ENCODE assay signal across 8 cellular contexts in the genomic region with DNA sequence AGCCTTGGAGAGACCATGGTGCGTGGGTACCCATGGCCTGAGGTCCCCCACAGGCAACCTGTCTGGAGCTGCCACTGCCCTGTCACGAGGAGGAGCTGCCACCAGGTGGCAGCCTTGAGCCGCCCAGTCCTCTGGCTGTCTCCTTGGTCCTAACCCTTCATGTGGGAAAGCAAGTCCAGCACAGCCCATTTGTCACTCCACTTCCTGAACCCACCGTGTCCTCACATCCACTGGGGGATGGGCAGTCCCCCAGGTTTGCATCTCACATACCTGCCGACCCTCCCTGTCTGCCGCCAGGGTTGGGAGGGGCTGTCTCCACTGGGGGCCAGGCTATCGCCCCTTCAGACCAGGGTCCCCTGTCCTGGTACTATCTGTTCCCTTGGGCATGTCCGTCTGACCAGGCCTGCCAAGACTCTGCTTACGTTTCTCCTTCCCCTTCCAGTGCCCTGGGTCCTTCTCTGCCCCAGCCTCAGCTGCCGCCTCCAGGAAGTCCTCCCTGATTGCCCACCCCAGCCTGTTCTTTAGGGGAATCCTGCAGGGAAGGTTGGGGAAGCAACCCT. TPM values are rescaled to one million over a fixed set of nuclear protein-coding genes. Genes with fewer than 3 reads are reported as not detected.
DNase-seq lines count a peak whose midpoint lies in the region; ATAC-seq and TF ChIP-seq lines count a peak whose summit lies in the region.

No MANE protein-coding gene starts in this region.

- TF ChIP-seq CTCF in DND-41 (IDR thresholded peaks at IDR 0.05; ENCODE audit: borderline replicate concordance, extremely low read depth, low read length, poor library complexity, severe bottlenecking) = peak; percentile 96
- peak; percentile 97 for TF ChIP-seq CTCF in LNCAP (IDR thresholded peaks at IDR 0.05)
- peak; percentile 90 for TF ChIP-seq CTCF in RWPE2 (IDR thresholded peaks at IDR 0.05; ENCODE audit: poor library complexity, severe bottlenecking)
- TF ChIP-seq CTCF in fibroblast of villous mesenchyme (IDR thresholded peaks at IDR 0.05; ENCODE audit: insufficient read depth, low read depth, low read length) = peak; percentile 98
- peak; percentile 89 to 94 (median 90) for TF ChIP-seq CTCF in upper lobe of left lung (IDR thresholded peaks at IDR 0.05)

- H2AFZ ChIP-seq in DND-41 (ENCODE audit: low read depth, low read length) = no peak overlapping the region

- no peak overlapping the region for H3K9ac ChIP-seq in DND-41 (ENCODE audit: low read depth, low read length)

- peak in 1 of 4 donors; percentile 12 for TF ChIP-seq POLR2A in upper lobe of left lung (IDR thresholded peaks at IDR 0.05)

- no peak for TF ChIP-seq EP300 in upper lobe of left lung (IDR thresholded peaks at IDR 0.05)

- H3K9me3 ChIP-seq in DND-41 (ENCODE audit: insufficient read depth, low read length, severe bottlenecking) (no peaks in the 10 kb centered on the region), RWPE2 (ENCODE audit: severe bottlenecking) (no peaks in the 10 kb centered on the region), upper lobe of left lung (no peaks in the 10 kb centered on the region)

- no peak overlapping the region for H3K27ac ChIP-seq in DND-41 (ENCODE audit: low read length)
- no peak overlapping the region for H3K27ac ChIP-seq in RWPE2 (ENCODE audit: poor library complexity, severe bottlenecking)
- no peak overlapping the region for H3K27ac ChIP-seq in upper lobe of left lung

- DNase-seq in DND-41 (peak; percentile 81), RWPE2 (ENCODE audit: low spot score) (no peak), activated gamma-delta T cell (lab: John Stamatoyannopoulos, UW) (peak; percentile 51), fibroblast of villous mesenchyme (ENCODE audit: low read depth) (peak; percentile 82), nucleus accumbens (lab: John Stamatoyannopoulos, UW) (peak in 54 of 56 donors; percentile 27 to 89 (median 70)), upper lobe of left lung (peak; percentile 83 to 94)

- H3K4me1 ChIP-seq in DND-41 (ENCODE audit: insufficient read depth, low read length) (peaks cover 20% of the 10 kb centered on the region), RWPE2 (ENCODE audit: insufficient read depth, poor library complexity, severe bottlenecking) (no peaks in the 10 kb centered on the region), upper lobe of left lung (peaks cover 13 to 21% (median 14%) of the 10 kb centered on the region in 4 donors)

- H3K79me2 ChIP-seq in DND-41 (ENCODE audit: insufficient read depth, low read length) = peaks cover 21% of the 10 kb centered on the region

- peaks cover 32% of the 10 kb centered on the region for H4K20me1 ChIP-seq in DND-41 (ENCODE audit: insufficient read depth, low read length)

- H3K27me3 ChIP-seq in DND-41 (ENCODE audit: insufficient read depth, low read length, poor library complexity) (no peaks in the 10 kb centered on the region), RWPE2 (ENCODE audit: insufficient read depth, poor library complexity, severe bottlenecking) (peaks cover 9% of the 10 kb centered on the region), upper lobe of left lung (peaks cover 0 to 18% (median 4%) of the 10 kb centered on the region in 4 donors)

- 38 to 48% methylated on average over 7 to 9 of the region's 10 CpGs for WGBS in upper lobe of left lung, 2 donors

- peak; percentile 33 for ATAC-seq in DND-41 (ENCODE audit: insufficient read depth, low read depth)
- peak; percentile 51 for ATAC-seq in RWPE2 (ENCODE audit: low read depth)
- ATAC-seq in upper lobe of left lung (ENCODE audit: low FRiP score in 2 of 2) = peak; percentile 61
- ATAC-seq in HG03521 (IDR thresholded peaks at IDR 0.05; ENCODE audit: unreplicated experiment) = no peak

- H3K4me2 ChIP-seq in DND-41 (ENCODE audit: insufficient read depth, low read length) = no peak overlapping the region

- no peak overlapping the region for H3K4me3 ChIP-seq in DND-41 (ENCODE audit: low read depth in 1 of 2, low read length in 2 of 2)
- H3K4me3 ChIP-seq in RWPE2 (ENCODE audit: severe bottlenecking) = no peak overlapping the region
- H3K4me3 ChIP-seq in fibroblast of villous mesenchyme (ENCODE audit: low read depth, low read length) = no peak overlapping the region
- H3K4me3 ChIP-seq in upper lobe of left lung = no peak overlapping the region

- H3K36me3 ChIP-seq in DND-41 (ENCODE audit: insufficient read depth, low read length) (peaks cover 39% of the 10 kb centered on the region), RWPE2 (ENCODE audit: low read depth) (peaks cover 8% of the 10 kb centered on the region), upper lobe of left lung (peaks cover 5 to 20% (median 13%) of the 10 kb centered on the region in 4 donors)

RNA-seq across cellular contexts. Expression of gene FAM174C, which starts 4.5 kb away (rescaled TPM):
- 17.3 and 21.9 TPM in 2 replicates for total RNA-seq in fibroblast of villous mesenchyme
- 10 to 100 TPM; 43.0 to 85.3 (median 59.6) TPM for total RNA-seq in upper lobe of left lung

RNA-seq across cellular contexts. Expression of gene EFNA2, which starts 5.8 kb away (rescaled TPM):
- not detected in 2 replicates for total RNA-seq in fibroblast of villous mesenchyme
- not detected for total RNA-seq in upper lobe of left lung

RNA-seq across cellular contexts. Expression of gene CIRBP, which starts 10.7 kb away (rescaled TPM):
- total RNA-seq in fibroblast of villous mesenchyme (85.5 and 140 TPM in 2 replicates), upper lobe of left lung (1,000 to 10,000 TPM in 1 of 6 donors, 100 to 1,000 TPM in 5; 326 to 1,348 (median 441) TPM)

RNA-seq across cellular contexts. Expression of gene MIDN, which starts 31.5 kb away (rescaled TPM):
- 14.2 and 15.5 TPM in 2 replicates for total RNA-seq in fibroblast of villous mesenchyme
- 100 to 1,000 TPM in 2 of 6 donors, 10 to 100 TPM in 4; 33.5 to 176 (median 75.9) TPM for total RNA-seq in upper lobe of left lung

RNA-seq across cellular contexts. Expression of gene ATP5F1D, which starts 38.3 kb away (rescaled TPM):
- total RNA-seq in fibroblast of villous mesenchyme (12.1 and 15.1 TPM in 2 replicates), upper lobe of left lung (100 to 1,000 TPM in 3 of 6 donors, 10 to 100 TPM in 3; 56.0 to 187 (median 113) TPM)
